In the genomic region with DNA sequence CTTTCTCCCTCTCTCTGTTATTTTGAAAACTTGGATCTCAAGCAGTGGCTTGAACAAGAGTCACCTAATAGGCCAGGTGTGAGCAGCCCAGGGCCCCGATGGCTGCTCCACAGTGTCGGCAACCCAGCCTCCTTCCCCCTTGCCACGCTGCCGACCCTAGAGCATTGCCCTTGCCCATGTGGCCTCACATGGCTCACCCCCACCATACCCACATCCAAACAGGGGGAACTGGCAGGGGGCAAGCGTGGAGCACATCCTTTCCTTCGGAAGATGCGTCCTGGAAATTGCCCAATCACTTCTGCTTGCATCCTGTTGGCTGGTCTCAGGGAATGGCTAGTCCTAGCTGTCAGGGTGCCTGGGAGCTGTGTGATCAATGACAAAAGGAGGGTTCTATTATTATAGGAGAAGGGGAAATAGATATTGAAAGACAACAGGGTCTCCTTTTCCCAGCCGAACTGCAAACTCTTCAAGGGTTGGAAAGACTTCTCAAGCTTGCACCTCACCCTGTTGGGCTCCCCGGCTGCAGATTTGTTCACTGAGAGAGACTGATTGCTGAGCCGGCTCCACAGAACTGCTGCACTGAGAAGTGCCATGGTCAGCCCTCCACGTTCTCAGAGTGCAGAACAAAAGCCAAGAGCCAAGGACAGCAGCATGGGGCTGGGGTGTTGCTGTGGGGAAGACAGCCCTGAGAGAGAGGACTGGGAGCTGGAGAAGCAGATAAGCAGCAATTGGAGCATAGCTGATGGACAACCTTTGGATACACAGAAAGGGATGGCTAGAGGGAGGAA, we compare ENCODE assay signal across 20 cellular contexts. TPM values are rescaled to one million over a fixed set of nuclear protein-coding genes. Genes with fewer than 3 reads are reported as not detected.
DNase-seq lines count a peak whose midpoint lies in the region; FAIRE-seq and TF ChIP-seq lines count a peak whose summit lies in the region.
"Had no signal": no experiment of that assay in that cellular context is flagged by ENCODE, and none has a peak within 500 bp of the region (broad histone marks: within the 10 kb centered on the region; RNA-seq: fewer than 3 reads in every experiment).

No MANE protein-coding gene starts in this region.

- no peak overlapping the region for H3K18ac ChIP-seq in neuronal stem cell (ENCODE audit: low read length)

- intact Hi-C loops in kidney (cut with DNase I): loop anchor here (10.0 kb wide), 1 partner anchor 94 kb away; no protein-coding TSS in a partner anchor

- H3K4me1 ChIP-seq in kidney (ENCODE audit: control insufficient read depth in 1 of 2, insufficient read depth in 1 of 2, low read depth in 1 of 2, low read length in 2 of 2): no peaks in the 10 kb centered on the region
- H3K4me1 ChIP-seq in neuronal stem cell (ENCODE audit: control insufficient read depth in 2 of 2, insufficient read depth in 1 of 2, low read depth in 1 of 2, low read length in 2 of 2): no peaks in the 10 kb centered on the region
- H3K4me1 ChIP-seq in suprapubic skin: peaks cover 19% of the 10 kb centered on the region

- peak overlapping the region; percentile 4 for H2BK120ac ChIP-seq in neuronal stem cell (ENCODE audit: low read depth, low read length)

- TF ChIP-seq CTCF in kidney (IDR thresholded peaks at IDR 0.05; ENCODE audit: borderline replicate concordance, extremely low read depth, insufficient read depth) (no peak), suprapubic skin (IDR thresholded peaks at IDR 0.05) (no peak), D721Med (IDR thresholded peaks at IDR 0.05; ENCODE audit: insufficient read depth, missing control alignments) (no peak)

- no CpG with 5 or more reads among the region's 11 CpGs for WGBS in neuronal stem cell (ENCODE audit: extremely low coverage in 2 of 2, insufficient read length in 2 of 2, insufficient replicate concordance in 1 of 2), 2 donors
- WGBS in suprapubic skin: 83% methylated on average over 11 of the region's 11 CpGs

- DNase-seq in activated effector memory CD4-positive, alpha-beta T cell treated with anti-CD3 and anti-CD28 coated beads, Interleukin-2, amount 50 U/mL, for 16 hours: peak; percentile 54
- DNase-seq in activated effector memory CD4-positive, alpha-beta T cell treated with Interleukin-2 at 50 U/mL for 16 hours: no peak
- peak; percentile 35 for DNase-seq in kidney
- DNase-seq in neuronal stem cell (ENCODE audit: low spot score): no peak
- peak; percentile 43 to 59 for DNase-seq in suprapubic skin (ENCODE audit: low spot score in 2 of 2)
- DNase-seq in NCI-H2171 (lab: John Stamatoyannopoulos, UW): no peak
- DNase-seq in D721Med (ENCODE audit: insufficient read length, low spot score): no peak
- no peak for DNase-seq in stimulated activated CD4-positive, alpha-beta T cell treated with anti-CD3 and anti-CD28 coated beads, Interleukin-4, amount 100 ng/mL, for 1 hour
- DNase-seq: AML-193; CD8-positive, alpha-beta memory T cell; DMS53; GF-D8; GOT3; H9 had no signal

- no peak for TF ChIP-seq POLR2A in suprapubic skin (IDR thresholded peaks at IDR 0.05)

- H3K36me3 ChIP-seq in kidney (ENCODE audit: control insufficient read depth in 1 of 2, insufficient read depth in 2 of 2, low read length in 2 of 2) (no peaks in the 10 kb centered on the region), neuronal stem cell (replicated peaks in 1 of 2; ENCODE audit: control insufficient read depth in 2 of 2, insufficient read depth in 2 of 2, low read length in 2 of 2) (no peaks in the 10 kb centered on the region), suprapubic skin (no peaks in the 10 kb centered on the region)
- H3K36me3 ChIP-seq: BLaER1 had no signal

- no peaks in the 10 kb centered on the region for H3K9me3 ChIP-seq in kidney (ENCODE audit: control insufficient read depth in 1 of 2, low read length in 2 of 2)
- no peaks in the 10 kb centered on the region for H3K9me3 ChIP-seq in neuronal stem cell (replicated peaks in 1 of 2; ENCODE audit: control insufficient read depth in 2 of 2, insufficient read depth in 1 of 2, low read depth in 1 of 2, low read length in 2 of 2)
- no peaks in the 10 kb centered on the region for H3K9me3 ChIP-seq in suprapubic skin
- H3K9me3 ChIP-seq: BLaER1, Caco-2 had no signal

- H3K9ac ChIP-seq in kidney (ENCODE audit: low read length in 2 of 2): no peak overlapping the region
- peak overlapping the region; percentile 2 for H3K9ac ChIP-seq in neuronal stem cell (ENCODE audit: low read depth, low read length, poor library complexity)
- H3K9ac ChIP-seq: BLaER1 had no signal

- H3K79me1 ChIP-seq in neuronal stem cell (ENCODE audit: low read depth, low read length): no peaks in the 10 kb centered on the region

- H3K27ac ChIP-seq in kidney (ENCODE audit: low read depth in 2 of 2, low read length in 2 of 2) (no peak overlapping the region), neuronal stem cell (replicated peaks; ENCODE audit: low read length) (no peak overlapping the region), suprapubic skin (no peak overlapping the region)
- H3K27ac ChIP-seq: 22Rv1, BLaER1 had no signal

- H2BK15ac ChIP-seq in neuronal stem cell (ENCODE audit: low read length): no peak overlapping the region

- no peak overlapping the region for H2BK5ac ChIP-seq in neuronal stem cell (ENCODE audit: low read length)

- H3K4ac ChIP-seq in neuronal stem cell (ENCODE audit: low read length): no peak overlapping the region

- no peak overlapping the region for H4K91ac ChIP-seq in neuronal stem cell (ENCODE audit: low read depth, low read length, poor library complexity)

- FAIRE-seq in kidney (lab: Jason Lieb, UNC) (no peak), D721Med (lab: Jason Lieb, UNC) (no peak)
- FAIRE-seq: GM19239 had no signal

- no peak overlapping the region for H3K4me3 ChIP-seq in kidney (ENCODE audit: low read length in 2 of 2)
- no peak overlapping the region for H3K4me3 ChIP-seq in neuronal stem cell (ENCODE audit: low read length in 2 of 2)
- no peak overlapping the region for H3K4me3 ChIP-seq in suprapubic skin
- H3K4me3 ChIP-seq: BLaER1 had no signal

- H3K14ac ChIP-seq in neuronal stem cell (ENCODE audit: low read length): peak overlapping the region; percentile 38

- H3K4me2 ChIP-seq in neuronal stem cell (ENCODE audit: insufficient read depth, low read length, poor library complexity, severe bottlenecking): no peak overlapping the region
- H3K4me2 ChIP-seq: BLaER1 had no signal

- H3K27me3 ChIP-seq in neuronal stem cell (ENCODE audit: control insufficient read depth in 3 of 3, insufficient read depth in 3 of 3, low read depth in 1 of 3, low read length in 3 of 3) (peaks cover 4 to 53% (median 47%) of the 10 kb centered on the region in 3 experiments), suprapubic skin (peaks cover 10% of the 10 kb centered on the region)

- H3K23ac ChIP-seq in neuronal stem cell (ENCODE audit: low read depth, low read length, poor library complexity): no peak overlapping the region

- H2AK5ac ChIP-seq in neuronal stem cell (ENCODE audit: low read depth, low read length): no peak overlapping the region

- no peak for TF ChIP-seq EP300 in suprapubic skin (IDR thresholded peaks at IDR 0.05)

- H2BK12ac ChIP-seq in neuronal stem cell (ENCODE audit: low read length): no peak overlapping the region

- no peak overlapping the region for H4K8ac ChIP-seq in neuronal stem cell (ENCODE audit: low read depth, low read length)

- H2AFZ ChIP-seq in neuronal stem cell (ENCODE audit: low read length): no peak overlapping the region

RNA-seq across cellular contexts. Expression of gene TIFAB, which starts 8.3 kb away (rescaled TPM):
- total RNA-seq in kidney: 0.13 TPM
- not detected for polyA plus RNA-seq in kidney (ENCODE audit: insufficient read depth, low read depth, low replicate concordance)
- not detected for polyA plus RNA-seq in neuronal stem cell (2013, experiment 1 of 2)
- not detected for polyA plus RNA-seq in neuronal stem cell (2013, experiment 2 of 2)
- under 1 TPM in 1 of 4 donors, not detected in 3; 0.08 TPM for total RNA-seq in suprapubic skin
- total RNA-seq: A673; Caco-2; CD8-positive, alpha-beta memory T cell; H9; HT-29 had no signal
- polyA plus RNA-seq: CD8-positive, alpha-beta memory T cell had no signal

RNA-seq across cellular contexts. Expression of gene DCANP1, which starts 13.3 kb away (rescaled TPM):
- not detected for total RNA-seq in kidney
- not detected for polyA plus RNA-seq in kidney (ENCODE audit: insufficient read depth, low read depth, low replicate concordance)
- polyA plus RNA-seq in neuronal stem cell (2013, experiment 1 of 2): not detected
- not detected for polyA plus RNA-seq in neuronal stem cell (2013, experiment 2 of 2)
- not detected for total RNA-seq in suprapubic skin
- total RNA-seq: A673; Caco-2; CD8-positive, alpha-beta memory T cell; H9; HT-29 had no signal
- polyA plus RNA-seq: CD8-positive, alpha-beta memory T cell had no signal

Comparison
In these comparisons a context has a peak if more than half of its experiments do, and no peak if none do; other contexts are left out.
1. DNase-seq: peak in activated effector memory CD4-positive, alpha-beta T cell treated with anti-CD3 and anti-CD28 coated beads, Interleukin-2, amount 50 U/mL, for 16 hours (single experiment), kidney (single experiment) and suprapubic skin (2 of 2); none in activated effector memory CD4-positive, alpha-beta T cell treated with Interleukin-2 at 50 U/mL for 16 hours (single experiment), neuronal stem cell (single experiment), NCI-H2171 (single experiment), D721Med (single experiment) and stimulated activated CD4-positive, alpha-beta T cell treated with anti-CD3 and anti-CD28 coated beads, Interleukin-4, amount 100 ng/mL, for 1 hour (single experiment).